In genomic region chr17:73283250-73283649, GRCh38 we compare ENCODE assay signal across 1 cellular context.
TF ChIP-seq lines count a peak whose summit lies in the region.

No MANE protein-coding gene starts in this region.

TF ChIP-seq in SK-N-SH treated with all-trans-retinoic acid at 6 μM for 48 hours, 23 proteins besides CTCF, POLR2A, EP300 and RAD21 (continued from another document):
- TF ChIP-seq TSHZ2 (CRISPR knock-in tag; IDR thresholded peaks at IDR 0.05) (no peak), ESRRG (CRISPR knock-in tag; IDR thresholded peaks at IDR 0.05) (no peak), PATZ1 (CRISPR knock-in tag; IDR thresholded peaks at IDR 0.05; ENCODE audit: borderline replicate concordance) (no peak)
